16 cellular contexts compared by ENCODE assay signal in the genomic region with DNA sequence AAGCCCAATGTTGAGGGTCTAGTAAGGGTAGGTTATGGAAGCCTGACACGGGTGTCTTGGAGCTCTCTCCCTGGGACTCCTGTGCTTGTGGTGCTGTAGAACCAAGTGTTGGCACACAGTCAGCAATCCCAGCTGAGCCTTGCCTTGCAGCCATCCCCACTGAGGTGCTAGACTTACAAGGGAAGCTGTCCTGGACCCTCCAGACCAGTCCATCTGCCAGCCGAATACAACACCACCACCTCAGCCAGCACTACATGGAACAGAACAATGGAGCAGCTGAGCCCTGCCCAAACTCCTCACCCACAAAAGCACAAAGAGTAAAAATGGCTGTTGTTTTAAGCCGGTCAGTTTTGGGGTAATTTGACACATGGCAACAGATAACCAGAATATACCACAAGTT.
DNase-seq lines count a peak whose midpoint lies in the region; ATAC-seq and TF ChIP-seq lines count a peak whose summit lies in the region.
"Had no signal": no experiment of that assay in that cellular context is flagged by ENCODE, and none has a peak within 500 bp of the region (broad histone marks: within the 10 kb centered on the region; RNA-seq: fewer than 3 reads in every experiment).

No MANE protein-coding gene starts in this region.

- H3K27me3 ChIP-seq in Caco-2 (replicated peaks; ENCODE audit: control insufficient read depth, insufficient read depth, low read length) (no peaks in the 10 kb centered on the region), Loucy (ENCODE audit: insufficient read depth, low read length, poor library complexity, severe bottlenecking) (no peaks in the 10 kb centered on the region), neural progenitor cell (no peaks in the 10 kb centered on the region), Karpas-422 (ENCODE audit: low read length) (no peaks in the 10 kb centered on the region)
- H3K27me3 ChIP-seq: right atrium auricular region, transverse colon had no signal

- no peak overlapping the region for H2AFZ ChIP-seq in Loucy (ENCODE audit: low read length)
- peak overlapping the region; percentile 64 for H2AFZ ChIP-seq in neural progenitor cell (replicated peaks)
- no peak overlapping the region for H2AFZ ChIP-seq in Karpas-422 (ENCODE audit: low read length)

- ATAC-seq in GM18909 (IDR thresholded peaks at IDR 0.05; ENCODE audit: poor library complexity, unreplicated experiment) (no peak), HG02840 (IDR thresholded peaks at IDR 0.05; ENCODE audit: low FRiP score, unreplicated experiment) (no peak)

- no TSS peak for BruUV-seq in Caco-2 (replicated peaks; lab: Mats Ljungman, UMichigan)

- H3K36me3 ChIP-seq in Caco-2 (ENCODE audit: control insufficient read depth, insufficient read depth, low read length) (no peaks in the 10 kb centered on the region), Loucy (ENCODE audit: insufficient read depth, low read length) (no peaks in the 10 kb centered on the region), neural progenitor cell (no peaks in the 10 kb centered on the region), Karpas-422 (ENCODE audit: insufficient read depth, low read length) (no peaks in the 10 kb centered on the region)
- H3K36me3 ChIP-seq: right atrium auricular region, transverse colon had no signal

- H3K27ac ChIP-seq in epithelial cell of prostate = peak overlapping the region; percentile 80
- no peak overlapping the region for H3K27ac ChIP-seq in neural progenitor cell
- H3K27ac ChIP-seq in Karpas-422 (ENCODE audit: low read length) = no peak overlapping the region

- H3K9me3 Mint-ChIP-seq in Caco-2 (ENCODE audit: unreplicated experiment) (no peaks in the 10 kb centered on the region), neural progenitor cell (peaks cover 4% of the 10 kb centered on the region)
- H3K9me3 Mint-ChIP-seq: activated CD4-positive, alpha-beta T cell treated with anti-CD3 and anti-CD28 coated beads, Interleukin-2, amount 10 ng/mL, durations not matched to agents 7 days and 5 days; activated T-cell treated with anti-CD3 and anti-CD28 coated beads, Interleukin-2, amount 50 U/mL, for 24 hours had no signal

- no peak overlapping the region for H3K4me3 Mint-ChIP-seq in Caco-2 (ENCODE audit: unreplicated experiment)
- no peak overlapping the region for H3K4me3 Mint-ChIP-seq in neural progenitor cell
- H3K4me3 Mint-ChIP-seq: activated CD4-positive, alpha-beta T cell treated with anti-CD3 and anti-CD28 coated beads, Interleukin-2, amount 10 ng/mL, durations not matched to agents 7 days and 5 days; activated T-cell treated with anti-CD3 and anti-CD28 coated beads, Interleukin-2, amount 50 U/mL, for 24 hours had no signal

- H3K4me1 Mint-ChIP-seq in Caco-2 (ENCODE audit: low read depth, unreplicated experiment) = peaks cover 12% of the 10 kb centered on the region
- peaks cover 38% of the 10 kb centered on the region for H3K4me1 Mint-ChIP-seq in neural progenitor cell
- H3K4me1 Mint-ChIP-seq: activated CD4-positive, alpha-beta T cell treated with anti-CD3 and anti-CD28 coated beads, Interleukin-2, amount 10 ng/mL, durations not matched to agents 7 days and 5 days had no signal

- H3K27me3 Mint-ChIP-seq in Caco-2 (ENCODE audit: insufficient read depth, unreplicated experiment) = no peaks in the 10 kb centered on the region
- H3K27me3 Mint-ChIP-seq in neural progenitor cell (ENCODE audit: insufficient read depth, low read depth) = peaks cover 6% of the 10 kb centered on the region

- H3K4me1 ChIP-seq in Caco-2 (peaks cover 57% of the 10 kb centered on the region), Loucy (ENCODE audit: insufficient read depth, low read length, poor library complexity, severe bottlenecking) (no peaks in the 10 kb centered on the region), neural progenitor cell (peaks cover 24% of the 10 kb centered on the region), Karpas-422 (ENCODE audit: low read length) (peaks cover 3% of the 10 kb centered on the region; the same call in 1 of the 2 replicates)

- CTCF ChIA-PET in Caco-2 (lab: Charles Lee) = interaction anchor here (0.8 kb wide), 1 partner anchor 235 kb away, joined by 3 read pairs; no protein-coding TSS in a partner anchor

- H3F3A ChIP-seq in Loucy (ENCODE audit: low read depth) (no peaks in the 10 kb centered on the region), neural progenitor cell (ENCODE audit: low read depth) (peaks cover 18% of the 10 kb centered on the region)

- H3K36me3 Mint-ChIP-seq in Caco-2 (ENCODE audit: insufficient read depth, unreplicated experiment) (no peaks in the 10 kb centered on the region), neural progenitor cell (no peaks in the 10 kb centered on the region)
- H3K36me3 Mint-ChIP-seq: naive B cell had no signal

- H3K4me3 ChIP-seq in Caco-2 (ENCODE audit: low read depth, low read length) (no peak overlapping the region), Loucy (ENCODE audit: low read length, poor library complexity, severe bottlenecking) (no peak overlapping the region), neural progenitor cell (no peak overlapping the region), Karpas-422 (ENCODE audit: low read length) (no peak overlapping the region)
- H3K4me3 ChIP-seq: transverse colon had no signal

- TF ChIP-seq CTCF in Caco-2 (IDR thresholded peaks at IDR 0.05; ENCODE audit: insufficient read depth in 1 of 2, low read depth in 1 of 2, low read length in 1 of 2, severe bottlenecking in 1 of 2, unreplicated experiment in 1 of 2) = no peak
- TF ChIP-seq CTCF in Loucy (conservative IDR thresholded peaks at IDR 0.05; ENCODE audit: low read length) = no peak
- TF ChIP-seq CTCF in neural progenitor cell (IDR thresholded peaks at IDR 0.05) = no peak

- H3K27ac Mint-ChIP-seq in Caco-2 (ENCODE audit: unreplicated experiment) = peak overlapping the region; percentile 89
- no peak overlapping the region for H3K27ac Mint-ChIP-seq in neural progenitor cell
- H3K27ac Mint-ChIP-seq: activated CD4-positive, alpha-beta T cell treated with anti-CD3 and anti-CD28 coated beads, Interleukin-2, amount 10 ng/mL, durations not matched to agents 7 days and 5 days; activated T-cell treated with anti-CD3 and anti-CD28 coated beads, Interleukin-2, amount 50 U/mL, for 24 hours had no signal

- H4K20me1 ChIP-seq in Loucy (ENCODE audit: insufficient read depth, low read length, poor library complexity, severe bottlenecking) (no peaks in the 10 kb centered on the region), neural progenitor cell (ENCODE audit: low read depth) (no peaks in the 10 kb centered on the region), Karpas-422 (ENCODE audit: insufficient read depth, low read depth, low read length) (no peaks in the 10 kb centered on the region)

- intact Hi-C loops in Caco-2 (cut with micrococcal nuclease; ENCODE audit: unreplicated experiment) = no loop called here

- H3K9me3 ChIP-seq in Caco-2 (no peaks in the 10 kb centered on the region), Loucy (ENCODE audit: insufficient read depth, low read depth, low read length) (no peaks in the 10 kb centered on the region), neural progenitor cell (ENCODE audit: low read depth) (no peaks in the 10 kb centered on the region), Karpas-422 (ENCODE audit: low read length) (no peaks in the 10 kb centered on the region; the same call in 1 of the 2 replicates)
- H3K9me3 ChIP-seq: right atrium auricular region, transverse colon had no signal

- H3K79me2 ChIP-seq in Loucy (ENCODE audit: insufficient read depth, low read length) (no peaks in the 10 kb centered on the region), neural progenitor cell (ENCODE audit: low read depth) (no peaks in the 10 kb centered on the region), Karpas-422 (ENCODE audit: low read length) (no peaks in the 10 kb centered on the region)

- no peak overlapping the region for H3K9ac ChIP-seq in Loucy (ENCODE audit: low read depth, low read length, poor library complexity, severe bottlenecking)
- H3K9ac ChIP-seq in neural progenitor cell = no peak overlapping the region
- no peak overlapping the region for H3K9ac ChIP-seq in Karpas-422 (ENCODE audit: low read length)

- POLR2A ChIA-PET in Caco-2 (lab: Charles Lee) = no interaction called here

- H3K9me2 ChIP-seq in Loucy (replicated peaks; ENCODE audit: low read depth, low read length) (no peaks in the 10 kb centered on the region), Karpas-422 (replicated peaks; ENCODE audit: insufficient read depth, low read length) (no peaks in the 10 kb centered on the region)

- no peak for DNase-seq in Caco-2
- no peak for DNase-seq in epithelial cell of prostate (ENCODE audit: low read depth, low spot score)
- DNase-seq in neural progenitor cell (ENCODE audit: low spot score) = no peak
- no peak for DNase-seq in Karpas-422
- no peak for DNase-seq in GOT3 (lab: John Stamatoyannopoulos, UW)
- DNase-seq: activated CD4-positive, alpha-beta T cell treated with anti-CD3 and anti-CD28 coated beads, Interleukin-2, amount 10 ng/mL, durations not matched to agents 7 days and 5 days; activated T-cell treated with anti-CD3 and anti-CD28 coated beads, Interleukin-2, amount 50 U/mL, for 24 hours; naive B cell; NCI-H1105; SIG-M5; stimulated activated CD4-positive, alpha-beta T cell treated with anti-CD3 and anti-CD28 coated beads, Interleukin-4, amount 100 ng/mL, for 24 hours; transverse colon had no signal

- H3K4me2 ChIP-seq in Loucy (ENCODE audit: low read depth, low read length, poor library complexity, severe bottlenecking) (peak overlapping the region; percentile 40), neural progenitor cell (no peak overlapping the region), Karpas-422 (ENCODE audit: low read depth, low read length, poor library complexity, severe bottlenecking) (no peak overlapping the region)
